ENCODE assay signal across 35 cellular contexts in the genomic region with DNA sequence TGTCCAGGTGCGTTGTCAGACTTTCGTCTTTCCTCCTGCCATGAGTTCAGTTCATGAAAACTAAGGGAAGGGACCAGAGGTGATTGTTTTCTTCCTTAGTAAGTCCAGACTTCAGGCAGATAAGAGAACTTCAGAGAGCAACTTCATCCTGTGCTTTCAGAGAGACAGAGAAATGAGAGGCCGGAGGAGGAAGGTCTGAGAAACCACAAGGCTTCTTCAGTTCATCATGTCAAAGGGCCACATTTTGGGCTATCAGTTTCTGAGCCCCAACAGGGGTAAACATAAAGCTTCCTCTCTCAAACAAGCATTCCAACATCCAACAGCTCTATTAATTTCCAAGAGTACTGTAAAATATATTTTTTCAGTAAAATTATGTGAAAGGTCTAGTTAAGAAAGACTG.
"Had no signal": no experiment of that assay in that cellular context is flagged by ENCODE, and none has a peak within 500 bp of the region (broad histone marks: within the 10 kb centered on the region; RNA-seq: fewer than 3 reads in every experiment).

No MANE protein-coding gene starts in this region.

- H3K4me3 Mint-ChIP-seq: activated B cell treated with CpG ODN at 0.5 μM for 24 hours; activated CD4-positive, alpha-beta memory T cell treated with anti-CD3 and anti-CD28 coated beads, Interleukin-2, amount 10 ng/mL, durations not matched to agents 7 days and 5 days; activated CD8-positive, alpha-beta memory T cell treated with anti-CD3 and anti-CD28 coated beads, Interleukin-2, amount 10 ng/mL, durations not matched to agents 7 days and 5 days; activated naive CD4-positive, alpha-beta T cell treated with anti-CD3 and anti-CD28 coated beads for 36 hours had no signal

- ATAC-seq: activated CD8-positive, alpha-beta memory T cell treated with anti-CD3 and anti-CD28 coated beads, Interleukin-2, amount 10 ng/mL, durations not matched to agents 7 days and 5 days; activated naive CD4-positive, alpha-beta T cell treated with anti-CD3 and anti-CD28 coated beads, Interleukin-2, amount 50 U/mL, for 72 hours; body of pancreas; K562; PC-3; Right ventricle myocardium inferior; SK-N-SH treated with all-trans-retinoic acid at 6 μM for 48 hours had no signal

- DNase-seq: activated B cell treated with CpG ODN at 0.5 μM for 24 hours; activated CD4-positive, alpha-beta memory T cell treated with anti-CD3 and anti-CD28 coated beads, Interleukin-2, amount 10 ng/mL, durations not matched to agents 7 days and 5 days; activated CD4-positive, alpha-beta T cell treated with anti-CD3 and anti-CD28 coated beads for 1 hour; activated CD4-positive, alpha-beta T cell treated with anti-CD3 and anti-CD28 coated beads for 48 hours; activated CD8-positive, alpha-beta memory T cell treated with anti-CD3 and anti-CD28 coated beads for 24 hours; activated CD8-positive, alpha-beta memory T cell treated with anti-CD3 and anti-CD28 coated beads, Interleukin-2, amount 10 ng/mL, durations not matched to agents 7 days and 5 days; activated CD8-positive, alpha-beta memory T cell treated with anti-CD3 and anti-CD28 coated beads, Interleukin-2, amount 50 U/mL, for 48 hours; activated gamma-delta T cell treated with Interleukin-2 at 50 U/mL for 16 hours; activated naive CD4-positive, alpha-beta T cell treated with anti-CD3 and anti-CD28 coated beads for 36 hours; activated T-cell treated with anti-CD3 and anti-CD28 coated beads, Interleukin-2, amount 50 U/mL, for 48 hours; body of pancreas; Karpas-422; NCI-H1048; NCI-H1105 treated with DMSO at 0.1 percent for 48 hours; NCI-H1436; NCI-H1694; NCI-H1930; NCI-H2081 treated with DMSO at 0.1 percent for 48 hours; NCI-H226; NCI-H446 treated with DMSO at 0.1 percent for 48 hours; NCI-H524; NCI-H69; NK-92 treated with Interleukin-12 subunit alpha and Interleukin-12 subunit beta, amount 100 ng/mL, for 24 hours; PC-3; Peyer's patch; RPMI8226; SIG-M5; SW 1271; T-helper 1 cell; T-helper 2 cell; T-helper 9 cell had no signal

- H3K4me1 Mint-ChIP-seq: activated B cell treated with CpG ODN at 0.5 μM for 24 hours; activated CD4-positive, alpha-beta memory T cell treated with anti-CD3 and anti-CD28 coated beads, Interleukin-2, amount 10 ng/mL, durations not matched to agents 7 days and 5 days; activated CD8-positive, alpha-beta memory T cell treated with anti-CD3 and anti-CD28 coated beads, Interleukin-2, amount 10 ng/mL, durations not matched to agents 7 days and 5 days had no signal

- H3K36me3 Mint-ChIP-seq: activated CD8-positive, alpha-beta memory T cell treated with anti-CD3 and anti-CD28 coated beads, Interleukin-2, amount 10 ng/mL, durations not matched to agents 7 days and 5 days; activated naive CD4-positive, alpha-beta T cell treated with anti-CD3 and anti-CD28 coated beads, Interleukin-2, amount 50 U/mL, for 72 hours had no signal

- H3K27ac Mint-ChIP-seq: activated B cell treated with CpG ODN at 0.5 μM for 24 hours; activated CD4-positive, alpha-beta memory T cell treated with anti-CD3 and anti-CD28 coated beads, Interleukin-2, amount 10 ng/mL, durations not matched to agents 7 days and 5 days; activated CD8-positive, alpha-beta memory T cell treated with anti-CD3 and anti-CD28 coated beads, Interleukin-2, amount 10 ng/mL, durations not matched to agents 7 days and 5 days; activated naive CD4-positive, alpha-beta T cell treated with anti-CD3 and anti-CD28 coated beads for 36 hours; activated naive CD4-positive, alpha-beta T cell treated with anti-CD3 and anti-CD28 coated beads, Interleukin-2, amount 50 U/mL, for 72 hours had no signal

- H3K9me3 Mint-ChIP-seq: activated CD4-positive, alpha-beta memory T cell treated with anti-CD3 and anti-CD28 coated beads, Interleukin-2, amount 10 ng/mL, durations not matched to agents 7 days and 5 days; activated naive CD4-positive, alpha-beta T cell treated with anti-CD3 and anti-CD28 coated beads for 36 hours; activated naive CD4-positive, alpha-beta T cell treated with anti-CD3 and anti-CD28 coated beads, Interleukin-2, amount 50 U/mL, for 72 hours had no signal

- H3K27me3 Mint-ChIP-seq: activated B cell treated with CpG ODN at 0.5 μM for 24 hours; activated CD4-positive, alpha-beta memory T cell treated with anti-CD3 and anti-CD28 coated beads, Interleukin-2, amount 10 ng/mL, durations not matched to agents 7 days and 5 days; activated CD8-positive, alpha-beta memory T cell treated with anti-CD3 and anti-CD28 coated beads, Interleukin-2, amount 10 ng/mL, durations not matched to agents 7 days and 5 days had no signal
